In genomic region chr1:76266762-76267161, GRCh38 we compare ENCODE assay signal across 31 cellular contexts.
A peak's percentile ranks its signal among the peaks of the same experiment; 100 is the strongest.
DNase-seq lines count a peak whose midpoint lies in the region; ATAC-seq, FAIRE-seq and TF ChIP-seq lines count a peak whose summit lies in the region.
"Had no signal": no experiment of that assay in that cellular context is flagged by ENCODE, and none has a peak within 500 bp of the region (broad histone marks: within the 10 kb centered on the region; RNA-seq: fewer than 3 reads in every experiment).

No MANE protein-coding gene starts in this region.

- no peaks in the 10 kb centered on the region for H3K27me3 Mint-ChIP-seq in activated CD4-positive, alpha-beta T cell treated with anti-CD3 and anti-CD28 coated beads, Interleukin-2, amount 10 ng/mL, durations not matched to agents 7 days and 5 days
- H3K27me3 Mint-ChIP-seq in natural killer cell (ENCODE audit: low read depth in 2 of 2): no peaks in the 10 kb centered on the region
- H3K27me3 Mint-ChIP-seq: dendritic cell treated with granulocyte-macrophage colony-stimulating factor and Interleukin-4, amounts not matched to agents 40 ng/mL and 50 ng/mL, for 4 days; naive B cell had no signal

- peaks cover 59% of the 10 kb centered on the region for H3K4me1 Mint-ChIP-seq in activated CD4-positive, alpha-beta T cell treated with anti-CD3 and anti-CD28 coated beads, Interleukin-2, amount 10 ng/mL, durations not matched to agents 7 days and 5 days
- peaks cover 0 to 20% of the 10 kb centered on the region in 2 donors for H3K4me1 Mint-ChIP-seq in natural killer cell

- FAIRE-seq in H1 (lab: Jason Lieb, UNC): no peak
- FAIRE-seq: small intestine had no signal

- TF ChIP-seq CTCF in Loucy (conservative IDR thresholded peaks at IDR 0.05; ENCODE audit: low read length) (no peak), H1 (IDR thresholded peaks at IDR 0.05; ENCODE audit: control extremely low read depth in 1 of 3, insufficient read depth in 1 of 3, low read depth in 1 of 3, low read length in 3 of 3) (no peak), natural killer cell (IDR thresholded peaks at IDR 0.05) (no peak), left lung (IDR thresholded peaks at IDR 0.05) (no peak)

- H3K18ac ChIP-seq in H1 (ENCODE audit: extremely low read depth, low read length): 0 out of 2 replicates have a peak overlapping the region, but pooled peaks have one; percentile 21

- H3K79me1 ChIP-seq in H1 (ENCODE audit: low read depth, low read length): peaks cover 3% of the 10 kb centered on the region; the same call in 1 of the 2 replicates

- peak overlapping the region; percentile 87 for H3K27ac Mint-ChIP-seq in activated CD4-positive, alpha-beta T cell treated with anti-CD3 and anti-CD28 coated beads, Interleukin-2, amount 10 ng/mL, durations not matched to agents 7 days and 5 days
- no peak overlapping the region for H3K27ac Mint-ChIP-seq in natural killer cell
- H3K27ac Mint-ChIP-seq: dendritic cell treated with granulocyte-macrophage colony-stimulating factor and Interleukin-4, amounts not matched to agents 40 ng/mL and 50 ng/mL, for 4 days; immature natural killer cell had no signal

- peaks cover 8% of the 10 kb centered on the region for H3K36me3 Mint-ChIP-seq in activated CD4-positive, alpha-beta T cell treated with anti-CD3 and anti-CD28 coated beads, Interleukin-2, amount 10 ng/mL, durations not matched to agents 7 days and 5 days (ENCODE audit: low read depth)
- no peaks in the 10 kb centered on the region for H3K36me3 Mint-ChIP-seq in natural killer cell
- H3K36me3 Mint-ChIP-seq: immature natural killer cell had no signal

- POLR2A ChIA-PET in activated CD4-positive, alpha-beta T cell treated with anti-CD3 and anti-CD28 coated beads, Interleukin-2, amount 10 ng/mL, durations not matched to agents 7 days and 5 days (lab: Charles Lee): no interaction called here
- POLR2A ChIA-PET in H1 (lab: Charles Lee; ENCODE audit: partially characterized antibody): no interaction called here

- H2BK120ac ChIP-seq in H1 (replicated peaks; ENCODE audit: low read depth, low read length): no peak overlapping the region

- H4K8ac ChIP-seq in H1 (ENCODE audit: extremely low read depth, insufficient read depth, low read length): no peak overlapping the region; the same call in 1 of the 2 replicates

- TF ChIP-seq RAD21 in H1 (IDR thresholded peaks at IDR 0.05 in 1 of 2, conservative IDR thresholded peaks at IDR 0.05 in 1 of 2; ENCODE audit: low read depth in 2 of 2, low read length in 2 of 2): no peak

- no peak overlapping the region for H2BK12ac ChIP-seq in H1 (ENCODE audit: low read depth, low read length)

- H2BK20ac ChIP-seq in H1 (ENCODE audit: low read length): 0 out of 2 replicates have a peak overlapping the region, but pooled peaks have one; percentile 18

- peaks cover 12% of the 10 kb centered on the region for H3K9me3 Mint-ChIP-seq in activated CD4-positive, alpha-beta T cell treated with anti-CD3 and anti-CD28 coated beads, Interleukin-2, amount 10 ng/mL, durations not matched to agents 7 days and 5 days
- no peaks in the 10 kb centered on the region for H3K9me3 Mint-ChIP-seq in natural killer cell
- H3K9me3 Mint-ChIP-seq: dendritic cell treated with granulocyte-macrophage colony-stimulating factor and Interleukin-4, amounts not matched to agents 40 ng/mL and 50 ng/mL, for 4 days; H9 had no signal

- H2BK5ac ChIP-seq in H1 (ENCODE audit: low read depth, low read length): no peak overlapping the region

- H3K79me2 ChIP-seq in Loucy (ENCODE audit: insufficient read depth, low read length) (no peaks in the 10 kb centered on the region), H1 (ENCODE audit: control insufficient read depth in 1 of 2, insufficient read depth in 2 of 2, low read length in 2 of 2) (no peaks in the 10 kb centered on the region)

- peaks cover 26 to 54% (median 45%) of the 10 kb centered on the region in 10 experiments for H3K4me1 ChIP-seq in BLaER1 treated with 17β-estradiol and CSF1 and Interleukin-3, amounts not matched to agents 10 nM and 100 nM
- H3K4me1 ChIP-seq in Loucy (ENCODE audit: insufficient read depth, low read length, poor library complexity, severe bottlenecking) (peaks cover 39% of the 10 kb centered on the region), H1 (replicated peaks in 1 of 4; ENCODE audit: control insufficient read depth in 3 of 4, insufficient read depth in 4 of 4, low read length in 3 of 4) (peaks cover 2 to 7% (median 2%) of the 10 kb centered on the region in 4 experiments; a peak in 4 of 7 replicates), left lung (peaks cover 5 to 27% of the 10 kb centered on the region in 2 donors)
- H3K4me1 ChIP-seq: Caco-2, gastrocnemius medialis had no signal

- H3K4me3 ChIP-seq in BLaER1 treated with 17β-estradiol and CSF1 and Interleukin-3, amounts not matched to agents 10 nM and 100 nM: no peak overlapping the region
- no peak overlapping the region for H3K4me3 ChIP-seq in Loucy (ENCODE audit: low read length, poor library complexity, severe bottlenecking)
- no peak overlapping the region for H3K4me3 ChIP-seq in H1 (ENCODE audit: extremely low read depth in 1 of 4, insufficient read depth in 2 of 4, low read depth in 3 of 4, low read length in 4 of 4)
- no peak overlapping the region for H3K4me3 ChIP-seq in left lung
- H3K4me3 ChIP-seq: gastrocnemius medialis, PC-9, tibial nerve had no signal

- no peak overlapping the region for H3K4me3 Mint-ChIP-seq in activated CD4-positive, alpha-beta T cell treated with anti-CD3 and anti-CD28 coated beads, Interleukin-2, amount 10 ng/mL, durations not matched to agents 7 days and 5 days
- no peak overlapping the region for H3K4me3 Mint-ChIP-seq in natural killer cell
- H3K4me3 Mint-ChIP-seq: dendritic cell treated with granulocyte-macrophage colony-stimulating factor and Interleukin-4, amounts not matched to agents 40 ng/mL and 50 ng/mL, for 4 days; H9; immature natural killer cell; naive B cell had no signal

- no peak overlapping the region for H3K9ac ChIP-seq in BLaER1 treated with 17β-estradiol and CSF1 and Interleukin-3, amounts not matched to agents 10 nM and 100 nM
- H3K9ac ChIP-seq in Loucy (ENCODE audit: low read depth, low read length, poor library complexity, severe bottlenecking): no peak overlapping the region
- no peak overlapping the region for H3K9ac ChIP-seq in H1 (replicated peaks in 1 of 4; ENCODE audit: extremely low read depth in 1 of 4, low read depth in 3 of 4, low read length in 3 of 4)

- no peak overlapping the region for H4K91ac ChIP-seq in H1 (replicated peaks; ENCODE audit: insufficient read length, low read length)

- H3K9me2 ChIP-seq in Loucy (replicated peaks; ENCODE audit: low read depth, low read length): no peaks in the 10 kb centered on the region

- no peaks in the 10 kb centered on the region for H3K27me3 ChIP-seq in BLaER1 treated with 17β-estradiol and CSF1 and Interleukin-3, amounts not matched to agents 10 nM and 100 nM
- H3K27me3 ChIP-seq in Loucy (ENCODE audit: insufficient read depth, low read length, poor library complexity, severe bottlenecking) (no peaks in the 10 kb centered on the region), H1 (replicated peaks in 1 of 4; ENCODE audit: control insufficient read depth in 3 of 4, extremely low read depth in 1 of 4, insufficient read depth in 3 of 4, low read length in 3 of 4) (no peaks in the 10 kb centered on the region), left lung (no peaks in the 10 kb centered on the region)
- H3K27me3 ChIP-seq: gastrocnemius medialis, tibial nerve had no signal

- H2AFZ ChIP-seq in Loucy (ENCODE audit: low read length) (no peak overlapping the region), H1 (ENCODE audit: low read length) (no peak overlapping the region)
- H2AFZ ChIP-seq: PC-9 had no signal

- H3K23me2 ChIP-seq in H1 (ENCODE audit: low read depth, low read length): no peaks in the 10 kb centered on the region

- H3K36me3 ChIP-seq in BLaER1 treated with 17β-estradiol and CSF1 and Interleukin-3, amounts not matched to agents 10 nM and 100 nM: no peaks in the 10 kb centered on the region
- no peaks in the 10 kb centered on the region for H3K36me3 ChIP-seq in Loucy (ENCODE audit: insufficient read depth, low read length)
- H3K36me3 ChIP-seq in H1 (ENCODE audit: control insufficient read depth in 2 of 4, insufficient read depth in 4 of 4, low read length in 3 of 4): no peaks in the 10 kb centered on the region
- no peaks in the 10 kb centered on the region for H3K36me3 ChIP-seq in left lung
- H3K36me3 ChIP-seq: gastrocnemius medialis, tibial nerve had no signal

- intact Hi-C loops in natural killer cell (cut with micrococcal nuclease) (no loop called here), left lung (cut with DNase I) (no loop called here)

- H3K23ac ChIP-seq in H1 (ENCODE audit: insufficient read length): no peak overlapping the region

- no peaks in the 10 kb centered on the region for H4K20me1 ChIP-seq in BLaER1 treated with 17β-estradiol and CSF1 and Interleukin-3, amounts not matched to agents 10 nM and 100 nM
- H4K20me1 ChIP-seq in Loucy (ENCODE audit: insufficient read depth, low read length, poor library complexity, severe bottlenecking): no peaks in the 10 kb centered on the region
- no peaks in the 10 kb centered on the region for H4K20me1 ChIP-seq in H1 (replicated peaks in 1 of 2; ENCODE audit: control insufficient read depth in 1 of 2, insufficient read depth in 2 of 2, low read length in 2 of 2)

- H3K9me3 ChIP-seq in BLaER1 treated with 17β-estradiol and CSF1 and Interleukin-3, amounts not matched to agents 10 nM and 100 nM (replicated peaks in 1 of 11): 0 out of 22 replicates have a peak, but pooled peaks cover 0 to 4% (median 0%) of the 10 kb centered on the region in 11 experiments
- H3K9me3 ChIP-seq in Loucy (ENCODE audit: insufficient read depth, low read depth, low read length): no peaks in the 10 kb centered on the region
- H3K9me3 ChIP-seq in H1 (ENCODE audit: insufficient read depth in 2 of 2, low read depth in 1 of 2, low read length in 1 of 2): no peaks in the 10 kb centered on the region
- no peaks in the 10 kb centered on the region for H3K9me3 ChIP-seq in left lung
- H3K9me3 ChIP-seq: Caco-2, gastrocnemius medialis, tibial nerve had no signal

- H3K14ac ChIP-seq in H1 (ENCODE audit: insufficient read length): no peak overlapping the region

- H3K4ac ChIP-seq in H1 (replicated peaks; ENCODE audit: insufficient read length, low read depth, low read length): no peak overlapping the region

- H3K56ac ChIP-seq in H1 (replicated peaks; ENCODE audit: insufficient read length, low read depth, low read length): no peak overlapping the region

- WGBS in H1 (ENCODE audit: extremely low coverage in 1 of 2, insufficient coverage in 1 of 2, insufficient read length in 1 of 2, insufficient replicate concordance in 2 of 2, low coverage in 1 of 2, low lambda C conversion rate in 2 of 2, missing lambda C conversion rate in 1 of 2), 2 experiments: 97% methylated on average over 4 of the region's 4 CpGs; no CpG with 5 or more reads in 1 of the 2 experiments

- no peak for DNase-seq in activated CD4-positive, alpha-beta T cell treated with anti-CD3 and anti-CD28 coated beads, Interleukin-2, amount 10 ng/mL, durations not matched to agents 7 days and 5 days
- DNase-seq in activated CD4-positive, alpha-beta T cell treated with anti-CD3 and anti-CD28 coated beads for 4 hours: no peak
- no peak for DNase-seq in H1 (ENCODE audit: low read depth in 1 of 2, low spot score in 2 of 2)
- no peak for DNase-seq in natural killer cell
- no peak for DNase-seq in left lung
- DNase-seq in stimulated activated CD4-positive, alpha-beta T cell treated with anti-CD3 and anti-CD28 coated beads, Interleukin-1b, Interleukin-23, amount 100 ng/mL, for 48 hours: no peak
- DNase-seq: activated CD4-positive, CD25-positive, alpha-beta regulatory T cell; activated T-cell treated with anti-CD3 and anti-CD28 coated beads, Interleukin-2, amount 50 U/mL, for 72 hours; C1 segment of cervical spinal cord; Caco-2; central memory CD4-positive, alpha-beta T cell; gastrocnemius medialis; H9; hypothalamus; immature natural killer cell; left colon; mesendoderm; naive B cell; NCI-H1048; NCI-H1694 treated with DMSO at 0.1 percent for 48 hours; NCI-H510A; NK-92 treated with Interleukin-12 subunit alpha and Interleukin-12 subunit beta, amount 100 ng/mL, for 24 hours; occipital lobe; PC-9; SHP77; small intestine; stimulated activated CD8-positive, alpha-beta memory T cell treated with anti-CD3 and anti-CD28 coated beads, Interleukin-4, amount 100 ng/mL, for 48 hours had no signal

- H2BK15ac ChIP-seq in H1 (ENCODE audit: low read length): no peak overlapping the region

- no peak for TF ChIP-seq POLR2A in H1 (IDR thresholded peaks at IDR 0.05; ENCODE audit: control extremely low read depth in 1 of 2, low read depth in 2 of 2, low read length in 2 of 2)

- peak overlapping the region in 6 of 11 experiments; percentile 40 to 82 (median 51); a peak in 10 of 22 replicates for H3K27ac ChIP-seq in BLaER1 treated with 17β-estradiol and CSF1 and Interleukin-3, amounts not matched to agents 10 nM and 100 nM
- no peak overlapping the region for H3K27ac ChIP-seq in H1 (ENCODE audit: low read depth, low read length)
- no peak overlapping the region for H3K27ac ChIP-seq in left lung
- H3K27ac ChIP-seq: gastrocnemius medialis, PC-9, tibial nerve had no signal

- no peak for TF ChIP-seq EP300 in H1 (IDR thresholded peaks at IDR 0.05; ENCODE audit: borderline replicate concordance in 1 of 2, low read depth in 2 of 2, low read length in 2 of 2)

- ATAC-seq in natural killer cell (no peak), left lung (no peak)
- ATAC-seq: activated T-cell treated with anti-CD3 and anti-CD28 coated beads, Interleukin-2, amount 50 U/mL, for 72 hours; gastrocnemius medialis; left colon had no signal

- H2AK5ac ChIP-seq in H1 (ENCODE audit: low read depth, low read length): no peak overlapping the region; the same call in 1 of the 2 replicates

- peak overlapping the region in 9 of 11 experiments; percentile 30 to 86 (median 73); a peak in 15 of 22 replicates for H3K4me2 ChIP-seq in BLaER1 treated with 17β-estradiol and CSF1 and Interleukin-3, amounts not matched to agents 10 nM and 100 nM
- peak overlapping the region; percentile 33 for H3K4me2 ChIP-seq in Loucy (ENCODE audit: low read depth, low read length, poor library complexity, severe bottlenecking)
- H3K4me2 ChIP-seq in H1 (ENCODE audit: insufficient read depth in 1 of 2, low read depth in 2 of 2, low read length in 2 of 2): no peak overlapping the region
- H3K4me2 ChIP-seq: PC-9 had no signal

- no peak overlapping the region for H4K5ac ChIP-seq in H1 (ENCODE audit: insufficient read length, low read depth, low read length)

- CTCF ChIA-PET in activated CD4-positive, alpha-beta T cell treated with anti-CD3 and anti-CD28 coated beads, Interleukin-2, amount 10 ng/mL, durations not matched to agents 7 days and 5 days (lab: Charles Lee): interaction anchor here (1.5 to 1.6 kb wide), 2 partner anchors 19 to 21 kb away, joined by 5 read pairs; no protein-coding TSS in a partner anchor
- CTCF ChIA-PET in H1 (lab: Charles Lee; ENCODE audit: partially characterized antibody): no interaction called here

- peaks cover 7% of the 10 kb centered on the region; the same call in 1 of the 2 replicates for H3F3A ChIP-seq in Loucy (ENCODE audit: low read depth)

Comparison
In these comparisons a context has a peak if more than half of its experiments do, and no peak if none do; other contexts are left out.
1. H3K27ac ChIP-seq: peak in BLaER1 treated with 17β-estradiol and CSF1 and Interleukin-3, amounts not matched to agents 10 nM and 100 nM (6 of 11); none in H1 (single experiment) and left lung (0 of 2).
2. H3K4me2 ChIP-seq: peak in BLaER1 treated with 17β-estradiol and CSF1 and Interleukin-3, amounts not matched to agents 10 nM and 100 nM (9 of 11) and Loucy (single experiment); none in H1 (0 of 2).